ENCODE assay signal across 8 cellular contexts in the genomic region with DNA sequence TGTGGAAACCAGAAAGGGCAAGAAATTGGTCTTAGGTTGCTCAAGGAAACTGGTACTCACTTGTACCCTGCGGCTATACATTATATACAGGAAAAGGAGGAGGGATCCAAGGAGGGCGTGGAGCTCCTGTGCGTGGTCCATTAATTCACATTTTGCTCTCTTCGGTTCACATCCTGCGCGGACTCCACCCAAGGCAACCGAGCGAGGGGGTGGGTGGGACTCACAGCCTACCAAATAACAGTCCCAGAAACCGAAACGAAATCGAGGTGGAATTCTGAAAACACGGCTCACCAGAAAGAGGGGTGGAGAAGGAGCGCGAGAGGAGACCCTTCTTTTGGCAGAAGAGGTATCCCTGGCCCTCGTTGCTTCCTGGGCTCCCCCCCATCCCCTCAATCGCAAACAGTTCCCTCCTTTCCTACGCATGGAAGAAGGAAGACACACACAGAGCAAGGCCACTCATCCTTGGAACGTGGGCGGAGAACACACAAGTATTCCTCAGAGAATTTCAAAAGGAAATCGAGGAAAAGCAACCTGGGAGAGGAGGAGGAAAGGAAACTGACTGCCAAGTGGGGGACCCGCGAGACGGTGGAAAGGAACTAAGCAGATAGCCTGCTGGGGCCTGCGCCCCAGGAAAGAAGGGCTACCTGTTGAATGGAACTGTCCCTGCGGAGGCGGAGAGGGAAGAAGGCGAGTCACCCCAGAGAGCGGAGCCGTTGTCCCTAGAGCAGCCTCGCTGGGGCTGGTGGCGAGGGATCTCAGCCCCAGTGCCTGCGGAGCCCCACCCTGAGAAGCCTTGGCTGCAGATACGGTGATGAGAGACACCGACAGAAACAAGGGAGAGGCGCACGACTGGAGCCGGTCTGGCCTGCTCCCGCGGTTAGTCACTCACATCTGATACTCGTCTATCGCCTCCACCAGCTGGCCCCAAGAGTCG. TPM values are rescaled to one million over a fixed set of nuclear protein-coding genes. Genes with fewer than 3 reads are reported as not detected.
A peak's percentile ranks its signal among the peaks of the same experiment; 100 is the strongest.
DNase-seq lines count a peak whose midpoint lies in the region; TF ChIP-seq lines count a peak whose summit lies in the region.

No MANE protein-coding gene starts in this region.

- peak overlapping the region; percentile 66 for H2AFZ ChIP-seq in OCI-LY3 (ENCODE audit: low read depth, low read length)

- no peak for TF ChIP-seq CTCF in GM20000 (IDR thresholded peaks at IDR 0.05; ENCODE audit: extremely low read depth, missing control alignments)
- no peak for TF ChIP-seq CTCF in HL-60 (IDR thresholded peaks at IDR 0.05; ENCODE audit: insufficient read depth, low read length)
- no peak for TF ChIP-seq CTCF in OCI-LY3 (IDR thresholded peaks at IDR 0.05; ENCODE audit: low read depth, low read length)
- no peak for TF ChIP-seq CTCF in epithelial cell of proximal tubule (conservative IDR thresholded peaks at IDR 0.05; ENCODE audit: low read depth, low read length)

- peak overlapping the region; percentile 99 for H3K9ac ChIP-seq in OCI-LY3 (ENCODE audit: low read length)

- DNase-seq in COR-L47 (lab: John Stamatoyannopoulos, UW): peak; percentile 28
- DNase-seq in GM20000 (ENCODE audit: low spot score): peak; percentile 63
- DNase-seq in HL-60 (ENCODE audit: low read depth in 1 of 2, low spot score in 1 of 2): peak in 1 of 2 experiments; percentile 40
- peak; percentile 39 for DNase-seq in activated T-cell treated with anti-CD3 and anti-CD28 coated beads for 48 hours (ENCODE audit: low read depth)
- no peak for DNase-seq in epithelial cell of proximal tubule (ENCODE audit: low read depth)
- DNase-seq in stimulated activated naive CD4-positive, alpha-beta T cell (lab: John Stamatoyannopoulos, UW): peak; percentile 36 to 70 (median 58)

- H3K9me3 ChIP-seq in OCI-LY3 (ENCODE audit: insufficient read depth, low read length): no peaks in the 10 kb centered on the region
- H3K9me3 ChIP-seq in muscle layer of duodenum (ENCODE audit: control insufficient read depth in 1 of 2, low read length in 2 of 2): no peaks in the 10 kb centered on the region

- H3K4me1 ChIP-seq in OCI-LY3 (ENCODE audit: low read length): peaks cover 11% of the 10 kb centered on the region
- H3K4me1 ChIP-seq in muscle layer of duodenum (ENCODE audit: control insufficient read depth in 1 of 2, insufficient read depth in 2 of 2, low read length in 2 of 2): peaks cover 0 to 23% of the 10 kb centered on the region in 2 donors

- H3K27ac ChIP-seq in HL-60 (replicated peaks): peak overlapping the region; percentile 99
- peak overlapping the region; percentile 36 for H3K27ac ChIP-seq in OCI-LY3 (ENCODE audit: low read length)
- peak overlapping the region; percentile 97 for H3K27ac ChIP-seq in muscle layer of duodenum (ENCODE audit: low read length)

- H3K36me3 ChIP-seq in OCI-LY3 (replicated peaks; ENCODE audit: low read depth, low read length): peaks cover 6% of the 10 kb centered on the region
- H3K36me3 ChIP-seq in muscle layer of duodenum (ENCODE audit: control insufficient read depth in 1 of 2, insufficient read depth in 2 of 2, low read length in 2 of 2): peaks cover 4 to 12% of the 10 kb centered on the region in 2 donors

- H3K79me2 ChIP-seq in OCI-LY3 (ENCODE audit: low read length): peaks cover 41% of the 10 kb centered on the region

- peak overlapping the region; percentile 94 for H3K4me2 ChIP-seq in OCI-LY3 (ENCODE audit: low read length)

- H3K27me3 ChIP-seq in HL-60 (ENCODE audit: insufficient read depth, poor library complexity, severe bottlenecking) (no peaks in the 10 kb centered on the region), OCI-LY3 (ENCODE audit: low read depth, low read length) (no peaks in the 10 kb centered on the region), muscle layer of duodenum (ENCODE audit: low read depth, low read length) (no peaks in the 10 kb centered on the region)

- H3K4me3 ChIP-seq in HL-60 (replicated peaks; ENCODE audit: insufficient read depth, low read length) (peak overlapping the region; percentile 75), OCI-LY3 (ENCODE audit: low read length) (peak overlapping the region; percentile 92), epithelial cell of proximal tubule (ENCODE audit: low read depth, low read length) (peak overlapping the region; percentile 84), muscle layer of duodenum (ENCODE audit: low read depth in 1 of 2, low read length in 2 of 2) (peak overlapping the region; percentile 89 to 99)

- H4K20me1 ChIP-seq in OCI-LY3 (ENCODE audit: insufficient read depth, low read length): 0 out of 2 replicates have a peak, but pooled peaks cover 4% of the 10 kb centered on the region

RNA-seq across cellular contexts. Expression of gene AIDA, which starts 0.7 kb away (rescaled TPM):
- total RNA-seq in epithelial cell of proximal tubule: 45.5 and 51.1 TPM in 2 replicates

RNA-seq across cellular contexts. Expression of gene BROX, which starts 0.8 kb away (rescaled TPM):
- 36.3 and 41.5 TPM in 2 replicates for total RNA-seq in epithelial cell of proximal tubule

RNA-seq across cellular contexts. Expression of gene FAM177B, which starts 25.4 kb away (rescaled TPM):
- not detected in 2 replicates for total RNA-seq in epithelial cell of proximal tubule

Comparison
In these comparisons a context has a peak if more than half of its experiments do, and no peak if none do; other contexts are left out.
1. H3K27ac ChIP-seq: peak in every context shown above with its lines; median percentile 99 in HL-60; 97 in muscle layer of duodenum; 36 in OCI-LY3.